ENCODE assay signal across 14 cellular contexts in genomic region chr9:6226696-6227095, GRCh38. TPM values are rescaled to one million over a fixed set of nuclear protein-coding genes. Genes with fewer than 3 reads are reported as not detected.
A peak's percentile ranks its signal among the peaks of the same experiment; 100 is the strongest.
DNase-seq lines count a peak whose midpoint lies in the region; ATAC-seq, FAIRE-seq and TF ChIP-seq lines count a peak whose summit lies in the region.
"Had no signal": no experiment of that assay in that cellular context is flagged by ENCODE, and none has a peak within 500 bp of the region (broad histone marks: within the 10 kb centered on the region; RNA-seq: fewer than 3 reads in every experiment).

No MANE protein-coding gene starts in this region.

- H3K4me3 Mint-ChIP-seq in activated T-cell treated with anti-CD3 and anti-CD28 coated beads, Interleukin-2, amount 50 U/mL, for 72 hours: no peak overlapping the region
- H3K4me3 Mint-ChIP-seq in activated T-cell treated with anti-CD3 and anti-CD28 coated beads, Interleukin-2, amount 50 U/mL, for 24 hours: no peak overlapping the region
- H3K4me3 Mint-ChIP-seq: activated B cell treated with CpG ODN at 0.5 μM for 24 hours; activated naive CD8-positive, alpha-beta T cell treated with anti-CD3 and anti-CD28 coated beads for 36 hours; nephron progenitor cell had no signal

- no peaks in the 10 kb centered on the region for H3K9me3 Mint-ChIP-seq in activated T-cell treated with anti-CD3 and anti-CD28 coated beads, Interleukin-2, amount 50 U/mL, for 72 hours
- H3K9me3 Mint-ChIP-seq in activated T-cell treated with anti-CD3 and anti-CD28 coated beads, Interleukin-2, amount 50 U/mL, for 24 hours: no peaks in the 10 kb centered on the region
- H3K9me3 Mint-ChIP-seq: activated B cell treated with CpG ODN at 0.5 μM for 24 hours; activated naive CD8-positive, alpha-beta T cell treated with anti-CD3 and anti-CD28 coated beads for 36 hours; nephron progenitor cell had no signal

- no peaks in the 10 kb centered on the region for H3K27me3 ChIP-seq in bronchial epithelial cell (ENCODE audit: control insufficient read depth, insufficient read depth, low read length)
- H3K27me3 ChIP-seq in iPS DF 6.9 (ENCODE audit: control insufficient read depth, insufficient read depth, low read length): no peaks in the 10 kb centered on the region
- H3K27me3 ChIP-seq in uterus: no peaks in the 10 kb centered on the region
- H3K27me3 ChIP-seq: suprapubic skin had no signal

- no peak for FAIRE-seq in bronchial epithelial cell (lab: Jason Lieb, UNC)

- H3K4me1 Mint-ChIP-seq in activated T-cell treated with anti-CD3 and anti-CD28 coated beads, Interleukin-2, amount 50 U/mL, for 72 hours (ENCODE audit: low read depth): no peaks in the 10 kb centered on the region
- no peaks in the 10 kb centered on the region for H3K4me1 Mint-ChIP-seq in activated T-cell treated with anti-CD3 and anti-CD28 coated beads, Interleukin-2, amount 50 U/mL, for 24 hours (ENCODE audit: low read depth)
- H3K4me1 Mint-ChIP-seq: activated B cell treated with CpG ODN at 0.5 μM for 24 hours; activated naive CD8-positive, alpha-beta T cell treated with anti-CD3 and anti-CD28 coated beads for 36 hours; nephron progenitor cell had no signal

- no CpG with 5 or more reads among the region's 1 CpG for WGBS in iPS DF 6.9 (ENCODE audit: insufficient coverage, insufficient read length)

- no peak for ATAC-seq in activated T-cell treated with anti-CD3 and anti-CD28 coated beads, Interleukin-2, amount 50 U/mL, for 72 hours (replicated peaks in 1 of 2)
- no peak for ATAC-seq in HG03457 (IDR thresholded peaks at IDR 0.05; ENCODE audit: unreplicated experiment)

- intact Hi-C loops in uterus (cut with DNase I; ENCODE audit: low total_unique reads): no loop called here

- no peaks in the 10 kb centered on the region for H3K36me3 Mint-ChIP-seq in activated T-cell treated with anti-CD3 and anti-CD28 coated beads, Interleukin-2, amount 50 U/mL, for 72 hours (ENCODE audit: insufficient read depth in 2 of 2)
- no peaks in the 10 kb centered on the region for H3K36me3 Mint-ChIP-seq in activated T-cell treated with anti-CD3 and anti-CD28 coated beads, Interleukin-2, amount 50 U/mL, for 24 hours (ENCODE audit: low read depth)
- H3K36me3 Mint-ChIP-seq: activated naive CD8-positive, alpha-beta T cell treated with anti-CD3 and anti-CD28 coated beads for 36 hours had no signal

- H3K36me3 ChIP-seq in bronchial epithelial cell (ENCODE audit: control insufficient read depth, insufficient read depth, low read length): no peaks in the 10 kb centered on the region
- no peaks in the 10 kb centered on the region for H3K36me3 ChIP-seq in iPS DF 6.9 (ENCODE audit: control insufficient read depth, insufficient read depth, low read length)
- H3K36me3 ChIP-seq in uterus: no peaks in the 10 kb centered on the region
- H3K36me3 ChIP-seq: suprapubic skin had no signal

- H3K4me1 ChIP-seq in iPS DF 6.9 (ENCODE audit: control insufficient read depth, insufficient read depth, low read length): no peaks in the 10 kb centered on the region
- peaks cover 0 to 12% of the 10 kb centered on the region in 2 donors for H3K4me1 ChIP-seq in uterus

- H3K27me3 Mint-ChIP-seq in activated T-cell treated with anti-CD3 and anti-CD28 coated beads, Interleukin-2, amount 50 U/mL, for 72 hours (ENCODE audit: low read depth): peaks cover 19% of the 10 kb centered on the region
- peaks cover 18% of the 10 kb centered on the region for H3K27me3 Mint-ChIP-seq in activated T-cell treated with anti-CD3 and anti-CD28 coated beads, Interleukin-2, amount 50 U/mL, for 24 hours

- no peak for DNase-seq in activated T-cell treated with anti-CD3 and anti-CD28 coated beads, Interleukin-2, amount 50 U/mL, for 72 hours
- DNase-seq in activated T-cell treated with anti-CD3 and anti-CD28 coated beads, Interleukin-2, amount 50 U/mL, for 24 hours: no peak
- DNase-seq in bronchial epithelial cell (ENCODE audit: low read depth): peak; percentile 85
- DNase-seq in iPS DF 6.9 (ENCODE audit: low read depth, low spot score): peak; percentile 13
- DNase-seq in uterus: no peak
- DNase-seq in RPMI8226: no peak
- no peak for DNase-seq in islet precursor cell
- DNase-seq: 8988T; activated B cell treated with CpG ODN at 0.5 μM for 24 hours; activated naive CD8-positive, alpha-beta T cell treated with anti-CD3 and anti-CD28 coated beads for 36 hours; KG1; nephron progenitor cell had no signal

- TF ChIP-seq CTCF in bronchial epithelial cell (IDR thresholded peaks at IDR 0.05; ENCODE audit: insufficient read depth, low read length, severe bottlenecking) (no peak), uterus (IDR thresholded peaks at IDR 0.05) (no peak)

- no peaks in the 10 kb centered on the region for H3K9me3 ChIP-seq in iPS DF 6.9 (ENCODE audit: control insufficient read depth, insufficient read depth, low read length)
- H3K9me3 ChIP-seq in uterus: no peaks in the 10 kb centered on the region
- H3K9me3 ChIP-seq: suprapubic skin had no signal

- no peak overlapping the region for H3K27ac ChIP-seq in iPS DF 6.9 (ENCODE audit: low read length)
- peak overlapping the region; percentile 14 to 35 for H3K27ac ChIP-seq in uterus
- H3K27ac ChIP-seq: suprapubic skin had no signal

- H3K4me3 ChIP-seq in bronchial epithelial cell (ENCODE audit: low read depth, low read length) (no peak overlapping the region), iPS DF 6.9 (ENCODE audit: low read length) (no peak overlapping the region), uterus (no peak overlapping the region)
- H3K4me3 ChIP-seq: suprapubic skin had no signal

- H3K27ac Mint-ChIP-seq in activated T-cell treated with anti-CD3 and anti-CD28 coated beads, Interleukin-2, amount 50 U/mL, for 72 hours: peak overlapping the region; percentile 48
- no peak overlapping the region for H3K27ac Mint-ChIP-seq in activated T-cell treated with anti-CD3 and anti-CD28 coated beads, Interleukin-2, amount 50 U/mL, for 24 hours
- H3K27ac Mint-ChIP-seq: activated B cell treated with CpG ODN at 0.5 μM for 24 hours; activated naive CD8-positive, alpha-beta T cell treated with anti-CD3 and anti-CD28 coated beads for 36 hours; nephron progenitor cell had no signal

- TF ChIP-seq POLR2A in uterus (IDR thresholded peaks at IDR 0.05): no peak

RNA-seq across cellular contexts. Expression of gene IL33, which starts 11.1 kb away (rescaled TPM):
- not detected for total RNA-seq in activated T-cell treated with anti-CD3 and anti-CD28 coated beads, Interleukin-2, amount 50 U/mL, for 72 hours
- 1.0 and 2.4 TPM in 2 replicates for total RNA-seq in bronchial epithelial cell
- total RNA-seq in uterus: 100 to 1,000 TPM in 1 of 4 donors, 10 to 100 TPM in 2, 1 to 10 TPM in 1; 6.9 to 152 (median 60.0) TPM
- total RNA-seq: activated B cell treated with CpG ODN at 0.5 μM for 24 hours; activated naive CD8-positive, alpha-beta T cell treated with anti-CD3 and anti-CD28 coated beads for 36 hours had no signal

Comparison
In these comparisons a context has a peak if more than half of its experiments do, and no peak if none do; other contexts are left out.
1. DNase-seq: peak in bronchial epithelial cell (single experiment) and iPS DF 6.9 (single experiment); none in activated T-cell treated with anti-CD3 and anti-CD28 coated beads, Interleukin-2, amount 50 U/mL, for 72 hours (0 of 2), activated T-cell treated with anti-CD3 and anti-CD28 coated beads, Interleukin-2, amount 50 U/mL, for 24 hours (single experiment), uterus (0 of 2), RPMI8226 (single experiment) and islet precursor cell (single experiment).